In genomic region chr1:54940027-54940426, GRCh38 we compare ENCODE assay signal across 26 cellular contexts. TPM values are rescaled to one million over a fixed set of nuclear protein-coding genes. Genes with fewer than 3 reads are reported as not detected.
A peak's percentile ranks its signal among the peaks of the same experiment; 100 is the strongest.
DNase-seq lines count a peak whose midpoint lies in the region; TF ChIP-seq lines count a peak whose summit lies in the region.
"Had no signal": no experiment of that assay in that cellular context is flagged by ENCODE, and none has a peak within 500 bp of the region (broad histone marks: within the 10 kb centered on the region; RNA-seq: fewer than 3 reads in every experiment).

No MANE protein-coding gene starts in this region.

- H2AFZ ChIP-seq in OCI-LY7 (ENCODE audit: low read length) = no peak overlapping the region
- H2AFZ ChIP-seq: neural progenitor cell had no signal

- intact Hi-C loops in OCI-LY7 (cut with micrococcal nuclease; ENCODE audit: unreplicated experiment) = no loop called here

- no peak for TF ChIP-seq EP300 in Ishikawa (IDR thresholded peaks at IDR 0.05; ENCODE audit: borderline replicate concordance)

- no peak overlapping the region for H3K4me2 ChIP-seq in OCI-LY7 (ENCODE audit: low read length)
- H3K4me2 ChIP-seq: BLaER1, neural progenitor cell had no signal

- H3K9me2 ChIP-seq in OCI-LY7 (ENCODE audit: insufficient read depth, low read length) = 0 out of 2 replicates have a peak, but pooled peaks cover 3% of the 10 kb centered on the region

- TF ChIP-seq RAD21 in Ishikawa (IDR thresholded peaks at IDR 0.05; ENCODE audit: low read depth) = no peak

- POLR2A ChIA-PET in OCI-LY7 (lab: Charles Lee) = interaction anchor here (1.0 kb wide), 1 partner anchor 11 kb away, joined by 3 read pairs; no protein-coding TSS in a partner anchor

- TF ChIP-seq CTCF in cardiac fibroblast (IDR thresholded peaks at IDR 0.05; ENCODE audit: low read depth, low read length) (no peak), OCI-LY7 (conservative IDR thresholded peaks at IDR 0.05; ENCODE audit: low read length) (no peak)

- no peaks in the 10 kb centered on the region for H3K79me2 ChIP-seq in OCI-LY7 (ENCODE audit: insufficient read depth, low read depth, low read length)

- no peak overlapping the region for H3K27ac ChIP-seq in OCI-LY7 (ENCODE audit: low read depth, low read length, poor library complexity, severe bottlenecking)
- H3K27ac ChIP-seq: BLaER1, esophagus muscularis mucosa, left lung, neural progenitor cell, WERI-Rb-1 had no signal

- H3K36me3 ChIP-seq in OCI-LY7 (ENCODE audit: insufficient read depth, low read length) = no peaks in the 10 kb centered on the region
- H3K36me3 ChIP-seq: BLaER1, esophagus muscularis mucosa, left lung, neural progenitor cell, WERI-Rb-1 had no signal

- no peak overlapping the region for H3K4me3 ChIP-seq in cardiac fibroblast (replicated peaks in 1 of 2; ENCODE audit: low read depth in 2 of 2, low read length in 2 of 2)
- no peak overlapping the region for H3K4me3 ChIP-seq in OCI-LY7 (ENCODE audit: low read depth, low read length, poor library complexity, severe bottlenecking)
- H3K4me3 ChIP-seq: BLaER1, esophagus muscularis mucosa, left lung, neural progenitor cell had no signal

- no peaks in the 10 kb centered on the region for H4K20me1 ChIP-seq in OCI-LY7 (ENCODE audit: insufficient read depth, low read length)
- H4K20me1 ChIP-seq: BLaER1 had no signal

- CTCF ChIA-PET in OCI-LY7 (lab: Charles Lee; ENCODE audit: unreplicated experiment) = no interaction called here

- H3K9me3 ChIP-seq in OCI-LY7 (ENCODE audit: low read length) = no peaks in the 10 kb centered on the region
- H3K9me3 ChIP-seq: BLaER1, esophagus muscularis mucosa, left lung had no signal

- BruUV-seq in OCI-LY7 (replicated peaks; lab: Mats Ljungman, UMichigan) = no TSS peak

- no peaks in the 10 kb centered on the region for H3K4me1 ChIP-seq in OCI-LY7 (ENCODE audit: insufficient read depth, low read length, poor library complexity, severe bottlenecking)
- H3K4me1 ChIP-seq: BLaER1, esophagus muscularis mucosa had no signal

- peak; percentile 46 for DNase-seq in A172 (ENCODE audit: low spot score)
- DNase-seq in cardiac fibroblast (ENCODE audit: low read depth in 2 of 2) = peak; percentile 31 to 37
- peak; percentile 27 for DNase-seq in kidney tubule cell (ENCODE audit: low spot score)
- DNase-seq in OCI-LY7 (ENCODE audit: low spot score) = no peak
- no peak for DNase-seq in T-helper 1 cell
- DNase-seq in stimulated activated CD4-positive, alpha-beta T cell treated with anti-CD3 and anti-CD28 coated beads, Interleukin-2, amount 100 ng/mL, for 48 hours = no peak
- DNase-seq in activated CD4-positive, alpha-beta T cell treated with anti-CD3 and anti-CD28 coated beads, Interleukin-2, amount 50 U/mL, for 1 hour = no peak
- DNase-seq: 8988T; activated CD4-positive, alpha-beta memory T cell treated with anti-CD3 and anti-CD28 coated beads for 36 hours; activated gamma-delta T cell treated with Interleukin-2 at 50 U/mL for 16 hours; activated T-cell treated with anti-CD3 and anti-CD28 coated beads for 4 hours; Calu3; effector CD4-positive, alpha-beta T cell; left lung; MM.1S; NCI-H82; OCI-M1; SHP77 treated with DMSO at 0.1 percent for 48 hours; stimulated activated CD8-positive, alpha-beta memory T cell treated with anti-CD3 and anti-CD28 coated beads, Interleukin-4, amount 100 ng/mL, for 48 hours; WERI-Rb-1 had no signal

TF ChIP-seq in Ishikawa, 13 proteins besides CTCF, POLR2A, EP300 and RAD21:
- TF ChIP-seq TEAD4 (IDR thresholded peaks at IDR 0.05) (no peak), ZBTB7A (IDR thresholded peaks at IDR 0.05; ENCODE audit: low read depth) (no peak), EGR1 (IDR thresholded peaks at IDR 0.05) (no peak), USF1 (IDR thresholded peaks at IDR 0.05) (peak; percentile 77)
- TF ChIP-seq, protein P1, sequence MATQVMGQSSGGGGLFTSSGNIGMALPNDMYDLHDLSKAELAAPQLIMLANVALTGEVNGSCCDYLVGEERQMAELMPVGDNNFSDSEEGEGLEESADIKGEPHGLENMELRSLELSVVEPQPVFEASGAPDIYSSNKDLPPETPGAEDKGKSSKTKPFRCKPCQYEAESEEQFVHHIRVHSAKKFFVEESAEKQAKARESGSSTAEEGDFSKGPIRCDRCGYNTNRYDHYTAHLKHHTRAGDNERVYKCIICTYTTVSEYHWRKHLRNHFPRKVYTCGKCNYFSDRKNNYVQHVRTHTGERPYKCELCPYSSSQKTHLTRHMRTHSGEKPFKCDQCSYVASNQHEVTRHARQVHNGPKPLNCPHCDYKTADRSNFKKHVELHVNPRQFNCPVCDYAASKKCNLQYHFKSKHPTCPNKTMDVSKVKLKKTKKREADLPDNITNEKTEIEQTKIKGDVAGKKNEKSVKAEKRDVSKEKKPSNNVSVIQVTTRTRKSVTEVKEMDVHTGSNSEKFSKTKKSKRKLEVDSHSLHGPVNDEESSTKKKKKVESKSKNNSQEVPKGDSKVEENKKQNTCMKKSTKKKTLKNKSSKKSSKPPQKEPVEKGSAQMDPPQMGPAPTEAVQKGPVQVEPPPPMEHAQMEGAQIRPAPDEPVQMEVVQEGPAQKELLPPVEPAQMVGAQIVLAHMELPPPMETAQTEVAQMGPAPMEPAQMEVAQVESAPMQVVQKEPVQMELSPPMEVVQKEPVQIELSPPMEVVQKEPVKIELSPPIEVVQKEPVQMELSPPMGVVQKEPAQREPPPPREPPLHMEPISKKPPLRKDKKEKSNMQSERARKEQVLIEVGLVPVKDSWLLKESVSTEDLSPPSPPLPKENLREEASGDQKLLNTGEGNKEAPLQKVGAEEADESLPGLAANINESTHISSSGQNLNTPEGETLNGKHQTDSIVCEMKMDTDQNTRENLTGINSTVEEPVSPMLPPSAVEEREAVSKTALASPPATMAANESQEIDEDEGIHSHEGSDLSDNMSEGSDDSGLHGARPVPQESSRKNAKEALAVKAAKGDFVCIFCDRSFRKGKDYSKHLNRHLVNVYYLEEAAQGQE (IDR thresholded peaks at IDR 0.05; ENCODE audit: low read depth) = no peak

RNA-seq across cellular contexts. Expression of gene TMEM61, which starts 40.4 kb away (rescaled TPM):
- total RNA-seq in A172 (2014; rRNA removed; shearing (Covaris generic)) = not detected in 2 replicates
- total RNA-seq in OCI-LY7 (2014; rRNA removed; shearing (Covaris generic)) = not detected in 2 replicates
- not detected in 2 replicates for total RNA-seq in OCI-LY7 (2022)
- total RNA-seq: activated CD4-positive, alpha-beta memory T cell treated with anti-CD3 and anti-CD28 coated beads for 36 hours; T-helper 2 cell treated with Interferon-gamma antibody and Interleukin-4, amounts not matched to agents 100 ng/mL and 5 ng/mL, for 36 hours; urinary bladder had no signal

RNA-seq across cellular contexts. Expression of gene DHCR24, which starts 53.0 kb away (rescaled TPM):
- total RNA-seq in A172 (2014; rRNA removed; shearing (Covaris generic)) = 51.3 and 82.1 TPM in 2 replicates
- total RNA-seq in OCI-LY7 (2014; rRNA removed; shearing (Covaris generic)) = 40.5 and 45.7 TPM in 2 replicates
- 84.4 and 93.6 TPM in 2 replicates for total RNA-seq in OCI-LY7 (2022)

RNA-seq across cellular contexts. Expression of gene BSND, which starts 58.7 kb away (rescaled TPM):
- total RNA-seq in A172 (2014; rRNA removed; shearing (Covaris generic)) = not detected in 2 replicates
- not detected in 2 replicates for total RNA-seq in OCI-LY7 (2014; rRNA removed; shearing (Covaris generic))
- total RNA-seq in OCI-LY7 (2022) = not detected in 2 replicates
- total RNA-seq: activated CD4-positive, alpha-beta memory T cell treated with anti-CD3 and anti-CD28 coated beads for 36 hours; Calu3; esophagus muscularis mucosa; left lung; T-helper 2 cell treated with Interferon-gamma antibody and Interleukin-4, amounts not matched to agents 100 ng/mL and 5 ng/mL, for 36 hours; urinary bladder had no signal

Comparison
In these comparisons a context has a peak if more than half of its experiments do, and no peak if none do; other contexts are left out.
1. DNase-seq: peak in A172 (single experiment), cardiac fibroblast (2 of 2) and kidney tubule cell (single experiment); none in OCI-LY7 (single experiment), T-helper 1 cell (0 of 5), stimulated activated CD4-positive, alpha-beta T cell treated with anti-CD3 and anti-CD28 coated beads, Interleukin-2, amount 100 ng/mL, for 48 hours (0 of 2) and activated CD4-positive, alpha-beta T cell treated with anti-CD3 and anti-CD28 coated beads, Interleukin-2, amount 50 U/mL, for 1 hour (single experiment).